ENCODE assay signal across 8 cellular contexts in genomic region chr4:53701208-53701607, GRCh38.
DNase-seq lines count a peak whose midpoint lies in the region; ATAC-seq and TF ChIP-seq lines count a peak whose summit lies in the region.
"Not testable (repeated sequence)": the region's sequence is repeated elsewhere in the genome, so short reads cannot be mapped to it uniquely, and the experiment has no call there.

No MANE protein-coding gene starts in this region.

- POLR2A ChIA-PET in IMR-90 (lab: Charles Lee; ENCODE audit: unreplicated experiment); activated B cell treated with CpG ODN at 0.5 μM for 24 hours (lab: Charles Lee): not testable (repeated sequence)

- not testable (repeated sequence) for H3K36me3 ChIP-seq in BLaER1 treated with 17β-estradiol and CSF1 and Interleukin-3, amounts not matched to agents 10 nM and 100 nM; IMR-90 (ENCODE audit: control insufficient read depth, insufficient read depth, low read length); OCI-LY1 (ENCODE audit: insufficient read depth, low read length)

- H3K4me3 Mint-ChIP-seq in activated B cell treated with CpG ODN at 0.5 μM for 24 hours (peak overlapping the region; percentile 26), memory B cell (peak overlapping the region; percentile 1)
- not testable (repeated sequence) for H3K4me3 Mint-ChIP-seq in neural crest cell; stimulated activated naive B cell treated with anti-CD40 and anti-IgM and Interleukin-4, amounts not matched to agents 10 μg/mL and 1 μg/mL and 100 μg/mL, for 72 hours

- not testable (repeated sequence) for ATAC-seq in IMR-90 (ENCODE audit: low read depth); activated B cell treated with CpG ODN at 0.5 μM for 24 hours (ENCODE audit: low read depth); memory B cell (ENCODE audit: low read depth); stimulated activated naive B cell treated with anti-CD40 and anti-IgM and Interleukin-4, amounts not matched to agents 10 μg/mL and 1 μg/mL and 100 μg/mL, for 72 hours (replicated peaks)

- not testable (repeated sequence) for DNase-seq in IMR-90; activated B cell treated with CpG ODN at 0.5 μM for 24 hours; memory B cell (ENCODE audit: low spot score in 2 of 2); neural crest cell (ENCODE audit: low read depth, low spot score); stimulated activated naive B cell treated with anti-CD40 and anti-IgM and Interleukin-4, amounts not matched to agents 10 μg/mL and 1 μg/mL and 100 μg/mL, for 72 hours
- DNase-seq in MV-4-11 (lab: John Stamatoyannopoulos, UW), result peak; percentile 13

- not testable (repeated sequence) for H3K56ac ChIP-seq in IMR-90 (ENCODE audit: extremely low read depth, insufficient read depth, low read length)

- in situ Hi-C loops in IMR-90 (cut with MboI; ENCODE audit: low sequenced_read_pairs), result loop anchor here (25.0 kb wide), 1 partner anchor 514 kb away; no protein-coding TSS in a partner anchor

- not testable (repeated sequence) for H3K9ac ChIP-seq in BLaER1 treated with 17β-estradiol and CSF1 and Interleukin-3, amounts not matched to agents 10 nM and 100 nM; IMR-90 (ENCODE audit: low read depth, low read length); OCI-LY1 (ENCODE audit: low read length)

- peak overlapping the region; percentile 95 for H2BK20ac ChIP-seq in IMR-90 (ENCODE audit: low read depth, low read length)

- H3K4me1 Mint-ChIP-seq in activated B cell treated with CpG ODN at 0.5 μM for 24 hours, result peaks cover 55% of the 10 kb centered on the region
- H3K4me1 Mint-ChIP-seq in memory B cell, result peaks cover 34% of the 10 kb centered on the region
- H3K4me1 Mint-ChIP-seq in neural crest cell, result peaks cover 45% of the 10 kb centered on the region
- peaks cover 35 to 49% of the 10 kb centered on the region in 2 donors for H3K4me1 Mint-ChIP-seq in stimulated activated naive B cell treated with anti-CD40 and anti-IgM and Interleukin-4, amounts not matched to agents 10 μg/mL and 1 μg/mL and 100 μg/mL, for 72 hours

- dilution Hi-C loops in IMR-90 (cut with HindIII; ENCODE audit: low sequenced_read_pairs, unreplicated experiment), result not testable (repeated sequence)

- peaks cover 17 to 53% (median 42%) of the 10 kb centered on the region in 11 experiments for H3K9me3 ChIP-seq in BLaER1 treated with 17β-estradiol and CSF1 and Interleukin-3, amounts not matched to agents 10 nM and 100 nM (replicated peaks in 1 of 11)
- not testable (repeated sequence) for H3K9me3 ChIP-seq in IMR-90 (ENCODE audit: control insufficient read depth, insufficient read depth, low read length); OCI-LY1 (ENCODE audit: low read length)

- not testable (repeated sequence) for TF ChIP-seq RAD21 in IMR-90 (IDR thresholded peaks at IDR 0.05; ENCODE audit: low read length)

- H3K9me2 ChIP-seq in OCI-LY1 (ENCODE audit: low read depth, low read length), result not testable (repeated sequence)

- H3F3A ChIP-seq in OCI-LY1 (ENCODE audit: insufficient read depth, low read length), result not testable (repeated sequence)

- H4K5ac ChIP-seq in IMR-90 (ENCODE audit: low read depth, low read length), result not testable (repeated sequence)

- H3K4me1 ChIP-seq in BLaER1 treated with 17β-estradiol and CSF1 and Interleukin-3, amounts not matched to agents 10 nM and 100 nM, result peaks cover 44 to 72% (median 59%) of the 10 kb centered on the region in 10 experiments
- peaks cover 19% of the 10 kb centered on the region for H3K4me1 ChIP-seq in IMR-90 (ENCODE audit: control insufficient read depth, insufficient read depth, low read length)
- peaks cover 35% of the 10 kb centered on the region for H3K4me1 ChIP-seq in OCI-LY1 (ENCODE audit: insufficient read depth, low read length, severe bottlenecking)

- peak overlapping the region; percentile 62 for H4K91ac ChIP-seq in IMR-90 (ENCODE audit: insufficient read depth, low read depth, low read length)

- H3K36me3 Mint-ChIP-seq in activated B cell treated with CpG ODN at 0.5 μM for 24 hours (ENCODE audit: low read depth); memory B cell; neural crest cell (ENCODE audit: low read depth); stimulated activated naive B cell treated with anti-CD40 and anti-IgM and Interleukin-4, amounts not matched to agents 10 μg/mL and 1 μg/mL and 100 μg/mL, for 72 hours: not testable (repeated sequence)

- not testable (repeated sequence) for H3K27me3 Mint-ChIP-seq in activated B cell treated with CpG ODN at 0.5 μM for 24 hours; memory B cell; neural crest cell (ENCODE audit: low read depth); stimulated activated naive B cell treated with anti-CD40 and anti-IgM and Interleukin-4, amounts not matched to agents 10 μg/mL and 1 μg/mL and 100 μg/mL, for 72 hours

- H3K27ac Mint-ChIP-seq in activated B cell treated with CpG ODN at 0.5 μM for 24 hours, memory B cell: not testable (repeated sequence)
- H3K27ac Mint-ChIP-seq in neural crest cell (ENCODE audit: unreplicated experiment), result peak overlapping the region; percentile 91
- peak overlapping the region; percentile 56 for H3K27ac Mint-ChIP-seq in stimulated activated naive B cell treated with anti-CD40 and anti-IgM and Interleukin-4, amounts not matched to agents 10 μg/mL and 1 μg/mL and 100 μg/mL, for 72 hours

- H3K79me1 ChIP-seq in IMR-90 (ENCODE audit: low read depth in 1 of 2, low read length in 2 of 2), result not testable (repeated sequence)

- not testable (repeated sequence) for H2AK9ac ChIP-seq in IMR-90 (replicated peaks; ENCODE audit: low read depth, low read length, poor library complexity)

- H3K14ac ChIP-seq in IMR-90 (replicated peaks; ENCODE audit: low read depth, low read length), result not testable (repeated sequence)

- H3K9me3 Mint-ChIP-seq in activated B cell treated with CpG ODN at 0.5 μM for 24 hours, memory B cell, neural crest cell: not testable (repeated sequence)
- peaks cover 10 to 13% of the 10 kb centered on the region in 2 donors for H3K9me3 Mint-ChIP-seq in stimulated activated naive B cell treated with anti-CD40 and anti-IgM and Interleukin-4, amounts not matched to agents 10 μg/mL and 1 μg/mL and 100 μg/mL, for 72 hours

- not testable (repeated sequence) for TF ChIP-seq POLR2A in IMR-90 (IDR thresholded peaks at IDR 0.05; ENCODE audit: low read depth, low read length)

- not testable (repeated sequence) for H3K9me1 ChIP-seq in IMR-90 (ENCODE audit: insufficient read depth, low read length)

- not testable (repeated sequence) for H2AFZ ChIP-seq in IMR-90 (replicated peaks; ENCODE audit: low read length, poor library complexity); OCI-LY1 (ENCODE audit: low read length)

- H2AK5ac ChIP-seq in IMR-90 (ENCODE audit: low read depth, low read length), result peak overlapping the region; percentile 45

- TF ChIP-seq CTCF in IMR-90 (conservative IDR thresholded peaks at IDR 0.05; ENCODE audit: low read depth, low read length); OCI-LY1 (IDR thresholded peaks at IDR 0.05; ENCODE audit: low read length); activated B cell treated with CpG ODN at 0.5 μM for 24 hours (IDR thresholded peaks at IDR 0.05); neural crest cell (conservative IDR thresholded peaks at IDR 0.05): not testable (repeated sequence)

- not testable (repeated sequence) for H3K4me3 ChIP-seq in BLaER1 treated with 17β-estradiol and CSF1 and Interleukin-3, amounts not matched to agents 10 nM and 100 nM; IMR-90 (ENCODE audit: insufficient read depth, low read depth, low read length); OCI-LY1 (ENCODE audit: low read depth, low read length, poor library complexity, severe bottlenecking)

- not testable (repeated sequence) for H3K79me2 ChIP-seq in OCI-LY1 (ENCODE audit: insufficient read depth, low read length)

- H4K20me1 ChIP-seq in BLaER1 treated with 17β-estradiol and CSF1 and Interleukin-3, amounts not matched to agents 10 nM and 100 nM; IMR-90 (ENCODE audit: insufficient read depth, low read length); OCI-LY1 (ENCODE audit: insufficient read depth, low read length): not testable (repeated sequence)

- intact Hi-C loops in IMR-90 (cut with micrococcal nuclease), result loop anchor here (5.0 to 10.0 kb wide), 3 partner anchors 124 to 364 kb away; partner anchors contain the start of genes CHIC2 and FIP1L1
- intact Hi-C loops in activated B cell treated with CpG ODN at 0.5 μM for 24 hours (cut with micrococcal nuclease), result loop anchor here (10.0 kb wide), 1 partner anchor 404 kb away; the partner anchor contains the start of gene GSX2

- H3K23ac ChIP-seq in IMR-90 (ENCODE audit: low read depth, low read length), result not testable (repeated sequence)

- not testable (repeated sequence) for H4K8ac ChIP-seq in IMR-90 (ENCODE audit: low read depth in 2 of 2, low read length in 2 of 2)

- CTCF ChIA-PET in IMR-90 (lab: Yijun Ruan, JAX); activated B cell treated with CpG ODN at 0.5 μM for 24 hours (lab: Charles Lee): not testable (repeated sequence)

- H3K4ac ChIP-seq in IMR-90 (ENCODE audit: low read depth, low read length), result not testable (repeated sequence)

- peak overlapping the region; percentile 8; the same call in 1 of the 2 replicates for H2BK120ac ChIP-seq in IMR-90 (ENCODE audit: low read depth, low read length)

- peak overlapping the region in 10 of 11 experiments; percentile 80 to 99 (median 86); a peak in 13 of 22 replicates for H3K4me2 ChIP-seq in BLaER1 treated with 17β-estradiol and CSF1 and Interleukin-3, amounts not matched to agents 10 nM and 100 nM
- not testable (repeated sequence) for H3K4me2 ChIP-seq in IMR-90 (ENCODE audit: low read depth, low read length); OCI-LY1 (ENCODE audit: low read length)

- not testable (repeated sequence) for H3K18ac ChIP-seq in IMR-90 (ENCODE audit: low read depth, low read length)

- H2BK15ac ChIP-seq in IMR-90 (ENCODE audit: low read depth, low read length), result peak overlapping the region; percentile 73; the same call in 2 of the 3 replicates

- no CpG with 5 or more reads among the region's 7 CpGs for WGBS in IMR-90 (ENCODE audit: extremely low coverage in 2 of 2, insufficient read length in 1 of 2), 2 experiments

- peak overlapping the region in 9 of 11 experiments; percentile 10 to 90 (median 84); a peak in 13 of 22 replicates for H3K27ac ChIP-seq in BLaER1 treated with 17β-estradiol and CSF1 and Interleukin-3, amounts not matched to agents 10 nM and 100 nM
- not testable (repeated sequence) for H3K27ac ChIP-seq in IMR-90 (ENCODE audit: insufficient read depth, low read length)
- H3K27ac ChIP-seq in OCI-LY1 (ENCODE audit: low read depth, low read length, poor library complexity, severe bottlenecking), result peak overlapping the region; percentile 92

- not testable (repeated sequence) for H3K27me3 ChIP-seq in BLaER1 treated with 17β-estradiol and CSF1 and Interleukin-3, amounts not matched to agents 10 nM and 100 nM; IMR-90 (ENCODE audit: control insufficient read depth, insufficient read depth, low read length); OCI-LY1 (ENCODE audit: insufficient read depth, low read length)

- H2BK5ac ChIP-seq in IMR-90 (ENCODE audit: low read depth, low read length, poor library complexity, severe bottlenecking), result not testable (repeated sequence)

- BruUV-seq in IMR-90 (replicated peaks; lab: Mats Ljungman, UMichigan), result not testable (repeated sequence)
